ENCODE assay signal across 15 cellular contexts in the genomic region with DNA sequence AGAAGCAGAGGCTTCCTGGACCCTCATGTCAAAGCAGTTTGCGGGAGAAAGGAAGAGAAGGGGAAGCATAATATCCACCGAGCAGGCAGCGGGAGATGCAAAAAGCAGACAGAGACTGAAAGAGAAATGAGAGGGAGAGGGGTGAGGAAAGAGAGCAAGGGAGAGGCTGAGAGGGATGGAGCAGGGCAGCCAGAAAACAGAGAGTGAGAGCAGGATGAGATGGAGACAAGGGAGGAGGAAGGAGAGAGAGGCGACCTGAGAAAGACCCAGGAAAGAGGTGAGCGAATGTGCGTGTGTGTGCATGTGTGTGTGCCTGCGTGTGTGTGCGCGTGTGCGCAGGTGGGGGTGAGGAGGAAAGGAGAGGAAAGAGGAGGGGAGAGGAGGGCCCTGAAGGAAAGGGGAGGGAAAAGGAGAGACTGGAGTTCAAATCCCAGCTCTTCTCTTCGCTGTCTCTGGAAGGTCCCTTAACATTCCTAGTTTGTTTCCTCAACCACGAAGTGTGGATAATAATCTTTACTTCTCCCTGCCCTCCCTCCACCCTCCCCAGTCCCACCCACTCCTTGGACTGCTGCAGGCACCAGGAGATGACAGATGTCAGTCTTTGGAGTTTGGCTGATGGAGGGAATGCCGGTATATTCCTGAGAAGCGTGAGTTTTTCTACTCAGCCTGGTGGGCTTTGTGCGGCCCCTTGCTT.
DNase-seq lines count a peak whose midpoint lies in the region; FAIRE-seq and TF ChIP-seq lines count a peak whose summit lies in the region.
"Had no signal": no experiment of that assay in that cellular context is flagged by ENCODE, and none has a peak within 500 bp of the region (broad histone marks: within the 10 kb centered on the region; RNA-seq: fewer than 3 reads in every experiment).

No MANE protein-coding gene starts in this region.

- no peak overlapping the region for H3K56ac ChIP-seq in H9 (ENCODE audit: insufficient read length, low read depth, low read length)

- H2BK120ac ChIP-seq in H9 (ENCODE audit: low read depth, low read length, poor library complexity, severe bottlenecking), result no peak overlapping the region

- peaks cover 0 to 6% (median 0%) of the 10 kb centered on the region in 3 experiments; a peak in 1 of 7 replicates for H3K36me3 Mint-ChIP-seq in H9 (ENCODE audit: insufficient read depth in 1 of 3, low read depth in 3 of 3)
- H3K36me3 Mint-ChIP-seq: CD8-positive, alpha-beta memory T cell had no signal

- no peak overlapping the region for H3K4ac ChIP-seq in H9 (ENCODE audit: low read depth, low read length)

- WGBS in H9 (ENCODE audit: extremely low coverage, insufficient read length, low lambda C conversion rate), result no CpG with 5 or more reads among the region's 15 CpGs

- H3K27me3 Mint-ChIP-seq in H9 (ENCODE audit: low read depth), result peaks cover 33% of the 10 kb centered on the region

- peak overlapping the region in 1 of 3 experiments; percentile 81; a peak in 2 of 7 replicates for H3K27ac Mint-ChIP-seq in H9
- H3K27ac Mint-ChIP-seq: CD8-positive, alpha-beta memory T cell had no signal

- no peaks in the 10 kb centered on the region for H4K20me1 ChIP-seq in H9 (ENCODE audit: control insufficient read depth, insufficient read depth, insufficient read length)
- H4K20me1 ChIP-seq: BLaER1 had no signal

- H3K4me1 ChIP-seq in H9 (ENCODE audit: insufficient read depth, low read length), result peaks cover 8% of the 10 kb centered on the region; the same call in 1 of the 2 replicates
- no peaks in the 10 kb centered on the region for H3K4me1 ChIP-seq in colonic mucosa
- H3K4me1 ChIP-seq in mucosa of rectum (ENCODE audit: control insufficient read depth in 2 of 2, insufficient read depth in 2 of 2, low read length in 2 of 2), result peaks cover 20 to 37% of the 10 kb centered on the region in 2 donors

- no peak overlapping the region for H2BK12ac ChIP-seq in H9 (ENCODE audit: insufficient read length, low read depth, low read length)

- H3K4me3 ChIP-seq in colonic mucosa (no peak overlapping the region), mucosa of rectum (ENCODE audit: low read length in 2 of 2) (peak overlapping the region; percentile 51 to 56)
- H3K4me3 ChIP-seq: BLaER1 had no signal

- H3K23ac ChIP-seq in H9 (ENCODE audit: insufficient read length, low read depth, low read length), result no peak overlapping the region

- H3K14ac ChIP-seq in H9 (ENCODE audit: insufficient read depth, low read length), result no peak overlapping the region; the same call in 1 of the 2 replicates

- H3K27ac ChIP-seq in H9 (ENCODE audit: insufficient read length, low read depth, low read length), result no peak overlapping the region
- peak overlapping the region; percentile 51 for H3K27ac ChIP-seq in colonic mucosa
- peak overlapping the region; percentile 78 to 82 for H3K27ac ChIP-seq in mucosa of rectum (ENCODE audit: low read depth in 2 of 2, low read length in 2 of 2)
- H3K27ac ChIP-seq: BLaER1 had no signal

- H2BK5ac ChIP-seq in H9 (ENCODE audit: insufficient read length, low read length), result no peak overlapping the region

- peaks cover 41 to 45% of the 10 kb centered on the region in 2 experiments for H3K4me1 Mint-ChIP-seq in H9
- H3K4me1 Mint-ChIP-seq: CD8-positive, alpha-beta memory T cell had no signal

- no peak for FAIRE-seq in frontal cortex (lab: Jason Lieb, UNC)
- FAIRE-seq: D721Med had no signal

- H3K27me3 ChIP-seq in H9 (ENCODE audit: insufficient read depth, low read length), result no peaks in the 10 kb centered on the region
- no peaks in the 10 kb centered on the region for H3K27me3 ChIP-seq in colonic mucosa
- peaks cover 0 to 10% of the 10 kb centered on the region in 2 donors for H3K27me3 ChIP-seq in mucosa of rectum (ENCODE audit: control insufficient read depth in 2 of 2, insufficient read depth in 2 of 2, low read length in 2 of 2)
- H3K27me3 ChIP-seq: BLaER1 had no signal

- H3K4me3 Mint-ChIP-seq in H9, result peak overlapping the region in 1 of 2 experiments; percentile 18; a peak in 1 of 5 replicates
- H3K4me3 Mint-ChIP-seq: CD8-positive, alpha-beta memory T cell had no signal

- intact Hi-C loops in colonic mucosa (cut with DNase I), result no loop called here

- no peaks in the 10 kb centered on the region for H3K79me1 ChIP-seq in H9 (ENCODE audit: insufficient read depth, low read depth, low read length, poor library complexity, severe bottlenecking)

- H3K4me2 ChIP-seq in H9 (ENCODE audit: insufficient read depth, insufficient read length, low read length), result peak overlapping the region; percentile 4

- no peak overlapping the region for H3K18ac ChIP-seq in H9 (ENCODE audit: insufficient read length, low read depth, low read length)

- H3K9me3 Mint-ChIP-seq in H9, result no peaks in the 10 kb centered on the region
- H3K9me3 Mint-ChIP-seq: CD8-positive, alpha-beta memory T cell had no signal

- H3K9me3 ChIP-seq in H9 (ENCODE audit: control insufficient read depth, low read depth, low read length) (no peaks in the 10 kb centered on the region), colonic mucosa (no peaks in the 10 kb centered on the region), mucosa of rectum (ENCODE audit: control insufficient read depth in 2 of 2, low read length in 2 of 2) (no peaks in the 10 kb centered on the region)
- H3K9me3 ChIP-seq: BLaER1 had no signal

- H4K91ac ChIP-seq in H9 (ENCODE audit: insufficient read length, low read depth, low read length), result no peak overlapping the region

- no peaks in the 10 kb centered on the region for H3K23me2 ChIP-seq in H9 (ENCODE audit: insufficient read length, low read depth, low read length, poor library complexity, severe bottlenecking)

- TF ChIP-seq CTCF in H9 (conservative IDR thresholded peaks at IDR 0.05), result no peak
- no peak for TF ChIP-seq CTCF in colonic mucosa (IDR thresholded peaks at IDR 0.05)

- no peak overlapping the region for H3K9ac ChIP-seq in H9 (ENCODE audit: extremely low read depth, insufficient read length, low read length)
- H3K9ac ChIP-seq in colonic mucosa (ENCODE audit: low read depth in 2 of 2, low read length in 2 of 2), result peak overlapping the region in 1 of 2 donors; percentile 59
- H3K9ac ChIP-seq in mucosa of rectum (ENCODE audit: low read depth in 1 of 2, low read length in 2 of 2), result peak overlapping the region; percentile 20 to 49
- H3K9ac ChIP-seq: BLaER1 had no signal

- H4K5ac ChIP-seq in H9 (ENCODE audit: insufficient read length, low read depth, low read length), result no peak overlapping the region

- no peak for DNase-seq in H9
- DNase-seq in colonic mucosa, result peak; percentile 61
- peak; percentile 45 for DNase-seq in ureter (ENCODE audit: low spot score)
- no peak for DNase-seq in frontal cortex (ENCODE audit: low spot score in 2 of 2)
- DNase-seq in DMS 273 (lab: John Stamatoyannopoulos, UW; ENCODE audit: unreplicated experiment), result no peak
- DNase-seq in midbrain (lab: John Stamatoyannopoulos, UW), result no peak
- DNase-seq: CD8-positive, alpha-beta memory T cell; DMS79; NCI-H1105; NCI-H2081; OCI-M1; SIG-M5 had no signal

- no peak overlapping the region for H3T11ph ChIP-seq in H9 (ENCODE audit: low read length)

- H2BK15ac ChIP-seq in H9 (ENCODE audit: low read depth, low read length), result no peak overlapping the region

- H2AK5ac ChIP-seq in H9 (ENCODE audit: insufficient read length, low read length), result no peak overlapping the region

- H3K79me2 ChIP-seq in H9 (ENCODE audit: insufficient read depth, low read length), result no peaks in the 10 kb centered on the region

- no peaks in the 10 kb centered on the region for H3K36me3 ChIP-seq in colonic mucosa
- H3K36me3 ChIP-seq in mucosa of rectum (ENCODE audit: control insufficient read depth in 2 of 2, insufficient read depth in 2 of 2, low read length in 2 of 2), result no peaks in the 10 kb centered on the region
- H3K36me3 ChIP-seq: BLaER1 had no signal

- H2AFZ ChIP-seq in H9 (ENCODE audit: low read length), result no peak overlapping the region

- H4K8ac ChIP-seq in H9 (replicated peaks; ENCODE audit: insufficient read length, low read depth, low read length), result no peak overlapping the region

- no peak overlapping the region for H2BK20ac ChIP-seq in H9 (ENCODE audit: low read depth, low read length, poor library complexity, severe bottlenecking)

Comparison
In these comparisons a context has a peak if more than half of its experiments do, and no peak if none do; other contexts are left out.
1. DNase-seq: peak in colonic mucosa (single experiment) and ureter (single experiment); none in H9 (single experiment), frontal cortex (0 of 2), DMS 273 (single experiment) and midbrain (single experiment).